In genomic region chr3:184561329-184562145, GRCh38 we compare ENCODE assay signal across 8 cellular contexts. TPM values are rescaled to one million over a fixed set of nuclear protein-coding genes. Genes with fewer than 3 reads are reported as not detected.
DNase-seq lines count a peak whose midpoint lies in the region; ATAC-seq and TF ChIP-seq lines count a peak whose summit lies in the region.

EPHB3 (plus strand) TSS chr3:184561785; CDS start chr3:184562236, 451 bp downstream.

- H3K9me3 ChIP-seq in lung (ENCODE audit: control insufficient read depth in 2 of 2, insufficient read depth in 1 of 2, low read length in 1 of 2) = no peaks in the 10 kb centered on the region

- WGBS in lung, 2 donors = 1% methylated on average over 66 to 74 of the region's 74 CpGs

- H3K27ac ChIP-seq in lung (ENCODE audit: low read depth in 1 of 2, low read length in 1 of 2) = peak within 1 kb of the TSS in 1 of 2 donors; percentile 49

- peak; percentile 93 for DNase-seq in COLO668 (lab: John Stamatoyannopoulos, UW; ENCODE audit: unreplicated experiment)
- peak; percentile 100 for DNase-seq in HT1080 (ENCODE audit: low read depth)
- DNase-seq in NK-92 treated with Interleukin-12 subunit alpha and Interleukin-12 subunit beta, amount 100 ng/mL, for 24 hours (lab: John Stamatoyannopoulos, UW) = peak; percentile 73
- DNase-seq in activated CD8-positive, alpha-beta memory T cell treated with anti-CD3 and anti-CD28 coated beads for 4 hours (ENCODE audit: low read depth in 2 of 2) = peak; percentile 72 to 76
- DNase-seq in effector CD8-positive, alpha-beta T cell (lab: John Stamatoyannopoulos, UW) = peak; percentile 86
- peak; percentile 99 for DNase-seq in lung (ENCODE audit: low spot score)
- DNase-seq in stimulated activated CD4-positive, alpha-beta T cell treated with anti-CD3 and anti-CD28 coated beads, TNF-alpha, amount 100 ng/mL, for 1 hour (ENCODE audit: low read depth in 3 of 3, low spot score in 1 of 3) = peak; percentile 70 to 85 (median 73)

- peak; percentile 99 for TF ChIP-seq CTCF in lung (IDR thresholded peaks at IDR 0.05; ENCODE audit: control extremely low read depth, extremely low read depth)

- H3K4me3 ChIP-seq in lung = peak within 1 kb of the TSS; percentile 54

- H3K27me3 ChIP-seq in lung (ENCODE audit: control insufficient read depth, insufficient read depth) = no peaks in the 10 kb centered on the region

- no peaks in the 10 kb centered on the region for H3K36me3 ChIP-seq in lung (ENCODE audit: control insufficient read depth in 2 of 2, insufficient read depth in 2 of 2, low read length in 2 of 2)

- peaks cover 0 to 19% of the 10 kb centered on the region in 2 donors for H3K4me1 ChIP-seq in lung (ENCODE audit: control insufficient read depth in 2 of 2, insufficient read depth in 2 of 2, low read length in 2 of 2)

- ATAC-seq in GM21381 (IDR thresholded peaks at IDR 0.05; ENCODE audit: unreplicated experiment) = peak; percentile 85
- ATAC-seq in lung (ENCODE audit: insufficient read depth, low FRiP score) = peak; percentile 92

RNA-seq across cellular contexts. Expression of gene EPHB3, which starts in this region (rescaled TPM):
- total RNA-seq in HT1080 (2014; rRNA removed; shearing (Covaris generic)) = 0.94 and 1.00 TPM in 2 replicates
- 0.33 and 0.57 TPM in 2 replicates for polyA plus RNA-seq in HT1080 (2015; cell fraction: cytosol; rRNA removed)
- polyA plus RNA-seq in HT1080 (2015; cell fraction: nucleus; rRNA removed) = 1.3 TPM in 2 replicates
- total RNA-seq in lung = 10 to 100 TPM; 10.7 to 20.5 TPM
- 1 to 10 TPM; 3.1 to 4.7 TPM for polyA plus RNA-seq in lung
